Comparison of ENCODE assay signal across 2 cellular contexts in the genomic region with DNA sequence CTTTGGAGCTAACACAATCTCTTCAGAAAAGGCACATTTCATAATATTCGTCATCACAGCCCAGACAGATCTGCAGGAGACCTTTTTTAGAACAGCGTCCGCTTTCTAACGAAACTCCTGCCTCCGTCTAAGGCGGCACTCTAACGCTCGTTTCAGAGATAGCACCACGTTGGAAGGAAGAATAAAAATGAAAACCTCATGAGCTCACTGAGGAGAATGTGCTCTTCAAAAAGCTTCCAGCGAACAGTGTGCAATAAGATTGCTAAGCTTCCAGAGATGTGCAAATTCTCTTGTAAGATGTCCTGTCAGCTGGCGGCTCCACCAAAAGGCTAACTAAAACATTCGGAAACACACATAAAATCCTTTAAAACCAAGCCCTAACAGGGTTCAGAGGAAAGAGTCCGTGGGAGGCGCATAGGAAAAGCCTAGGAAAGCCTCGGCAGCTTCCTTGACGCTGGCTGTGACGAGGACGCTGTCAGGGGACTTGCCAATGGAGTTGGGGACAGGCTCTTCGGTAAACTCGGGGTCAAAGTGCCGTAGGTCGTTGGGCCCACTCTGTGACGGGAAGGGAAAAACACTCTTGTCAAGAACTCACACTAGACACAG.
TF ChIP-seq lines count a peak whose summit lies in the region.

No MANE protein-coding gene starts in this region.

TF ChIP-seq in SK-N-SH, 30 proteins besides CTCF, POLR2A, EP300 and RAD21 (continued from another document):
- TF ChIP-seq PBX3 (IDR thresholded peaks at IDR 0.05), result no peak
- TF ChIP-seq SIN3A (IDR thresholded peaks at IDR 0.05; ENCODE audit: borderline replicate concordance, low read depth, low read length), result no peak
- no peak for TF ChIP-seq TAF1 (IDR thresholded peaks at IDR 0.05; ENCODE audit: borderline replicate concordance, low read depth, low read length)
- no peak for TF ChIP-seq RCOR1 (IDR thresholded peaks at IDR 0.05; ENCODE audit: low read length)
- TF ChIP-seq EZH2phosphoT487 (IDR thresholded peaks at IDR 0.05; ENCODE audit: borderline replicate concordance, low read depth), result no peak
- no peak for TF ChIP-seq MXI1 (IDR thresholded peaks at IDR 0.05; ENCODE audit: low read depth, low read length)
- no peak for TF ChIP-seq JUND (IDR thresholded peaks at IDR 0.05)
- TF ChIP-seq USF1 (IDR thresholded peaks at IDR 0.05; ENCODE audit: borderline replicate concordance, low read depth), result no peak
- no peak for TF ChIP-seq ZBTB33 (IDR thresholded peaks at IDR 0.05; ENCODE audit: borderline replicate concordance, low read depth)
- no peak for TF ChIP-seq NRF1 (IDR thresholded peaks at IDR 0.05; ENCODE audit: low read depth, low read length)
- no peak for TF ChIP-seq SMC3 (IDR thresholded peaks at IDR 0.05; ENCODE audit: low read depth, low read length)
- no peak for TF ChIP-seq FOXM1 (IDR thresholded peaks at IDR 0.05; ENCODE audit: low read depth)
- TF ChIP-seq TEAD4 (IDR thresholded peaks at IDR 0.05; ENCODE audit: borderline replicate concordance, insufficient read depth), result no peak
- TF ChIP-seq ELF1 (IDR thresholded peaks at IDR 0.05), result no peak
- no peak for TF ChIP-seq TCF12 (IDR thresholded peaks at IDR 0.05)
- no peak for TF ChIP-seq GABPA (IDR thresholded peaks at IDR 0.05; ENCODE audit: low read depth)

TF ChIP-seq in SK-N-SH treated with all-trans-retinoic acid at 6 μM for 48 hours, 23 proteins besides CTCF, POLR2A, EP300 and RAD21 (continued from another document):
- no peak for TF ChIP-seq PATZ1 (CRISPR knock-in tag; IDR thresholded peaks at IDR 0.05; ENCODE audit: borderline replicate concordance)
- no peak for TF ChIP-seq BACH2 (CRISPR knock-in tag; IDR thresholded peaks at IDR 0.05; ENCODE audit: borderline replicate concordance)
- no peak for TF ChIP-seq RARB (CRISPR knock-in tag; IDR thresholded peaks at IDR 0.05)
- TF ChIP-seq, protein P1, sequence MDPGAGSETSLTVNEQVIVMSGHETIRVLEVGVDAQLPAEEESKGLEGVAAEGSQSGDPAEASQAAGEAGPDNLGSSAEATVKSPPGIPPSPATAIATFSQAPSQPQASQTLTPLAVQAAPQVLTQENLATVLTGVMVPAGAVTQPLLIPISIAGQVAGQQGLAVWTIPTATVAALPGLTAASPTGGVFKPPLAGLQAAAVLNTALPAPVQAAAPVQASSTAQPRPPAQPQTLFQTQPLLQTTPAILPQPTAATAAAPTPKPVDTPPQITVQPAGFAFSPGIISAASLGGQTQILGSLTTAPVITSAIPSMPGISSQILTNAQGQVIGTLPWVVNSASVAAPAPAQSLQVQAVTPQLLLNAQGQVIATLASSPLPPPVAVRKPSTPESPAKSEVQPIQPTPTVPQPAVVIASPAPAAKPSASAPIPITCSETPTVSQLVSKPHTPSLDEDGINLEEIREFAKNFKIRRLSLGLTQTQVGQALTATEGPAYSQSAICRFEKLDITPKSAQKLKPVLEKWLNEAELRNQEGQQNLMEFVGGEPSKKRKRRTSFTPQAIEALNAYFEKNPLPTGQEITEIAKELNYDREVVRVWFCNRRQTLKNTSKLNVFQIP (CRISPR knock-in tag; IDR thresholded peaks at IDR 0.05; ENCODE audit: borderline replicate concordance, low read depth), result no peak
- TF ChIP-seq ZNF8 (CRISPR knock-in tag; IDR thresholded peaks at IDR 0.05), result no peak
- TF ChIP-seq TCF4 (CRISPR knock-in tag; IDR thresholded peaks at IDR 0.05; ENCODE audit: borderline replicate concordance), result no peak
- no peak for TF ChIP-seq OSR1 (CRISPR knock-in tag; IDR thresholded peaks at IDR 0.05)
- TF ChIP-seq, protein P2, sequence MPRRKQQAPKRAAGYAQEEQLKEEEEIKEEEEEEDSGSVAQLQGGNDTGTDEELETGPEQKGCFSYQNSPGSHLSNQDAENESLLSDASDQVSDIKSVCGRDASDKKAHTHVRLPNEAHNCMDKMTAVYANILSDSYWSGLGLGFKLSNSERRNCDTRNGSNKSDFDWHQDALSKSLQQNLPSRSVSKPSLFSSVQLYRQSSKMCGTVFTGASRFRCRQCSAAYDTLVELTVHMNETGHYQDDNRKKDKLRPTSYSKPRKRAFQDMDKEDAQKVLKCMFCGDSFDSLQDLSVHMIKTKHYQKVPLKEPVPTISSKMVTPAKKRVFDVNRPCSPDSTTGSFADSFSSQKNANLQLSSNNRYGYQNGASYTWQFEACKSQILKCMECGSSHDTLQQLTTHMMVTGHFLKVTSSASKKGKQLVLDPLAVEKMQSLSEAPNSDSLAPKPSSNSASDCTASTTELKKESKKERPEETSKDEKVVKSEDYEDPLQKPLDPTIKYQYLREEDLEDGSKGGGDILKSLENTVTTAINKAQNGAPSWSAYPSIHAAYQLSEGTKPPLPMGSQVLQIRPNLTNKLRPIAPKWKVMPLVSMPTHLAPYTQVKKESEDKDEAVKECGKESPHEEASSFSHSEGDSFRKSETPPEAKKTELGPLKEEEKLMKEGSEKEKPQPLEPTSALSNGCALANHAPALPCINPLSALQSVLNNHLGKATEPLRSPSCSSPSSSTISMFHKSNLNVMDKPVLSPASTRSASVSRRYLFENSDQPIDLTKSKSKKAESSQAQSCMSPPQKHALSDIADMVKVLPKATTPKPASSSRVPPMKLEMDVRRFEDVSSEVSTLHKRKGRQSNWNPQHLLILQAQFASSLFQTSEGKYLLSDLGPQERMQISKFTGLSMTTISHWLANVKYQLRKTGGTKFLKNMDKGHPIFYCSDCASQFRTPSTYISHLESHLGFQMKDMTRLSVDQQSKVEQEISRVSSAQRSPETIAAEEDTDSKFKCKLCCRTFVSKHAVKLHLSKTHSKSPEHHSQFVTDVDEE (CRISPR knock-in tag; IDR thresholded peaks at IDR 0.05), result no peak
- TF ChIP-seq PPARA (CRISPR knock-in tag; IDR thresholded peaks at IDR 0.05; ENCODE audit: borderline replicate concordance), result no peak
